Comparison of ENCODE assay signal across 1 cellular context in genomic region chr2:10345126-10345525, GRCh38.
TF ChIP-seq lines count a peak whose summit lies in the region.

No MANE protein-coding gene starts in this region.

TF ChIP-seq in SK-N-SH, 30 proteins besides CTCF, POLR2A, EP300 and RAD21 (continued from another document):
- TF ChIP-seq USF2 (IDR thresholded peaks at IDR 0.05; ENCODE audit: borderline replicate concordance, low read depth, low read length): no peak
- no peak for TF ChIP-seq SIN3A (IDR thresholded peaks at IDR 0.05; ENCODE audit: borderline replicate concordance, low read depth, low read length)
- TF ChIP-seq CHD2 (IDR thresholded peaks at IDR 0.05; ENCODE audit: low read length, partially characterized antibody): no peak
- TF ChIP-seq JUND (IDR thresholded peaks at IDR 0.05): no peak
- TF ChIP-seq TAF1 (IDR thresholded peaks at IDR 0.05; ENCODE audit: borderline replicate concordance, low read depth, low read length): no peak
- no peak for TF ChIP-seq REST (IDR thresholded peaks at IDR 0.05; ENCODE audit: low read depth, low read length)
- no peak for TF ChIP-seq FOSL2 (IDR thresholded peaks at IDR 0.05; ENCODE audit: borderline replicate concordance, low read depth)
- TF ChIP-seq EZH2phosphoT487 (IDR thresholded peaks at IDR 0.05; ENCODE audit: borderline replicate concordance, low read depth): no peak
- TF ChIP-seq RFX5 (IDR thresholded peaks at IDR 0.05; ENCODE audit: low read length): no peak
- no peak for TF ChIP-seq YY1 (IDR thresholded peaks at IDR 0.05; ENCODE audit: low read depth)
- no peak for TF ChIP-seq NFIC (IDR thresholded peaks at IDR 0.05; ENCODE audit: borderline replicate concordance)
- no peak for TF ChIP-seq ELF1 (IDR thresholded peaks at IDR 0.05)
- TF ChIP-seq MEF2A (IDR thresholded peaks at IDR 0.05; ENCODE audit: borderline replicate concordance, low read depth): no peak
- no peak for TF ChIP-seq TCF12 (IDR thresholded peaks at IDR 0.05)
- no peak for TF ChIP-seq NRF1 (IDR thresholded peaks at IDR 0.05; ENCODE audit: low read depth, low read length)
- no peak for TF ChIP-seq TEAD4 (IDR thresholded peaks at IDR 0.05; ENCODE audit: borderline replicate concordance, insufficient read depth)
- no peak for TF ChIP-seq RXRA (IDR thresholded peaks at IDR 0.05; ENCODE audit: borderline replicate concordance, low read depth)
